In the genomic region with DNA sequence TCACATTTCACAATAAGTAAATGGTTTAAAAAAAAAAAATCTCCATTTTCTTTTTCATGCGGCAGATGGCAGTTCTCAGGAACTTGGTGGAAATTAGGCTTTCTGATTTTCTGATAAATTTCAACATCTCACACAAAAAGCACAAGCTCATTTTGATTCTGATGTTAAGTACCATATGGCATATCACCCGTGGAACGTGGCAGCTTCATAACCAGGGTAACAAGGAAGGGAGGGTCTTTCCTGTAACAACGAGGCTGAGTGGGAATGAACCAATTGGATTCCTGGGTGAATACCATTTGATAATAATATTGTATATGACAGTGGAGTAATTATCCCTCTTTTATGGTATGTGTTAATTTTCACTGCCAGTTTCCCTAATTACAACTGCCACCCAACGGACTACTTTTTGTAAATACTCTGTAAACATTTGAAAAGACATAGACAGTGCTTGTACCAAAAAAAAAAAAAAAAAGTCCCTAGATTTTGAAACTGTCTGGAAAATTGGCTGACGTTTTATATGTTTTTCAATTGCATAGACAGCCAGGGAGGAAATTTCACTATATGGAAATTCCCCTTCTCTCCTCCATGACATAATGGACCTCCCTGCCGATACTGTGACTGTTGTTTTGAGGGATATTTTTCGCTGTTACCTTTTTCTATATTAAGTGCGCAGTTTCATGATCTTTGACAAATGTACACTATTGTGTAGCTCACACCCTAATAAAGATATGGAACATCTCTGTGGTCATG, we compare ENCODE assay signal across 15 cellular contexts. TPM values are rescaled to one million over a fixed set of nuclear protein-coding genes. Genes with fewer than 3 reads are reported as not detected.
DNase-seq lines count a peak whose midpoint lies in the region; TF ChIP-seq lines count a peak whose summit lies in the region.
"Had no signal": no experiment of that assay in that cellular context is flagged by ENCODE, and none has a peak within 500 bp of the region (broad histone marks: within the 10 kb centered on the region; RNA-seq: fewer than 3 reads in every experiment).

No MANE protein-coding gene starts in this region.

- H3K9me3 ChIP-seq in subcutaneous abdominal adipose tissue (ENCODE audit: control insufficient read depth in 5 of 5, low read length in 5 of 5), result no peaks in the 10 kb centered on the region
- H3K9me3 ChIP-seq: A549 had no signal

- peak overlapping the region; percentile 82 to 99 (median 97) for H3K27ac Mint-ChIP-seq in brain
- H3K27ac Mint-ChIP-seq: HFFc6, T-cell had no signal

- no peaks in the 10 kb centered on the region for H3K9me3 Mint-ChIP-seq in brain
- H3K9me3 Mint-ChIP-seq: CD4-positive, alpha-beta memory T cell; HFFc6; T-cell had no signal

- peak overlapping the region in 1 of 5 donors; percentile 24 for H3K4me3 ChIP-seq in subcutaneous abdominal adipose tissue (ENCODE audit: low read depth in 1 of 5, low read length in 5 of 5)
- H3K4me3 ChIP-seq: A549 had no signal

- no peaks in the 10 kb centered on the region for H3K36me3 ChIP-seq in subcutaneous abdominal adipose tissue (ENCODE audit: control insufficient read depth in 5 of 5, insufficient read depth in 5 of 5, low read length in 5 of 5)

- H3K27me3 Mint-ChIP-seq in brain, result peaks cover 4% of the 10 kb centered on the region

- peak overlapping the region in 3 of 5 experiments; percentile 62 to 79 (median 69) for H3K4me3 Mint-ChIP-seq in brain
- H3K4me3 Mint-ChIP-seq: CD4-positive, alpha-beta memory T cell; HFFc6; T-cell had no signal

- no peak overlapping the region for H3K9ac ChIP-seq in subcutaneous abdominal adipose tissue (ENCODE audit: low read length in 5 of 5)

- H3K4me1 Mint-ChIP-seq in brain, result peaks cover 69% of the 10 kb centered on the region

- H3K4me1 ChIP-seq in subcutaneous abdominal adipose tissue (ENCODE audit: control insufficient read depth in 5 of 5, insufficient read depth in 5 of 5, low read length in 5 of 5), result peaks cover 0 to 51% (median 3%) of the 10 kb centered on the region in 5 donors
- H3K4me1 ChIP-seq: A549 had no signal

- TF ChIP-seq CTCF in brain (conservative IDR thresholded peaks at IDR 0.05), result no peak

- peak overlapping the region; percentile 11 for H3K27ac ChIP-seq in subcutaneous abdominal adipose tissue (ENCODE audit: low read depth, low read length)
- H3K27ac ChIP-seq: A549 had no signal

- DNase-seq in NCI-H2227 treated with DMSO at 0.1 percent for 48 hours (lab: John Stamatoyannopoulos, UW) (peak; percentile 46), NCI-H2227 (lab: John Stamatoyannopoulos, UW; ENCODE audit: unreplicated experiment) (no peak), NCI-H1694 treated with DMSO at 0.1 percent for 48 hours (lab: John Stamatoyannopoulos, UW) (peak; percentile 82), anterior cingulate cortex (lab: John Stamatoyannopoulos, UW) (no peak)
- DNase-seq in activated CD8-positive, alpha-beta memory T cell treated with anti-CD3 and anti-CD28 coated beads, Interleukin-2, amount 50 U/mL, for 48 hours, result no peak
- no peak for DNase-seq in effector CD4-positive, alpha-beta T cell
- DNase-seq: CD4-positive, alpha-beta memory T cell; HFFc6; KBM-7; NCI-H1048; NCI-H187 treated with DMSO at 0.1 percent for 48 hours; T-cell had no signal

- peaks cover 0 to 11% (median 0%) of the 10 kb centered on the region in 5 donors for H3K27me3 ChIP-seq in subcutaneous abdominal adipose tissue (ENCODE audit: control insufficient read depth in 5 of 5, insufficient read depth in 4 of 5, low read length in 5 of 5)

- no peaks in the 10 kb centered on the region for H3K36me3 Mint-ChIP-seq in brain
- H3K36me3 Mint-ChIP-seq: CD4-positive, alpha-beta memory T cell; T-cell had no signal

RNA-seq across cellular contexts. Expression of a gene that starts 43.5 kb away (rescaled TPM):
- polyA plus RNA-seq in brain (ENCODE audit: insufficient read depth, low read depth, low replicate concordance), result not detected
- polyA plus RNA-seq: A549; CD4-positive, alpha-beta memory T cell had no signal

Comparison
In these comparisons a context has a peak if more than half of its experiments do, and no peak if none do; other contexts are left out.
1. DNase-seq: peak in NCI-H2227 treated with DMSO at 0.1 percent for 48 hours (single experiment) and NCI-H1694 treated with DMSO at 0.1 percent for 48 hours (single experiment); none in NCI-H2227 (single experiment), activated CD8-positive, alpha-beta memory T cell treated with anti-CD3 and anti-CD28 coated beads, Interleukin-2, amount 50 U/mL, for 48 hours (single experiment), effector CD4-positive, alpha-beta T cell (single experiment) and anterior cingulate cortex (0 of 58).